In genomic region chr10:44339218-44339617, GRCh38 we compare ENCODE assay signal across 1 cellular context.
TF ChIP-seq lines count a peak whose summit lies in the region.

No MANE protein-coding gene starts in this region.

TF ChIP-seq in HEK293, 187 proteins besides CTCF, POLR2A, EP300 and RAD21 (continued from another document):
- no peak for TF ChIP-seq ZBTB49 (tag by site-specific recombination; IDR thresholded peaks at IDR 0.05; ENCODE audit: low read depth)
- no peak for TF ChIP-seq ZNF48 (tag by site-specific recombination; IDR thresholded peaks at IDR 0.05)
- no peak for TF ChIP-seq ZNF704 (tag by site-specific recombination; IDR thresholded peaks at IDR 0.05)
- TF ChIP-seq ZNF623 (tag by site-specific recombination; IDR thresholded peaks at IDR 0.05) = no peak
- TF ChIP-seq ELK4 (IDR thresholded peaks at IDR 0.05; ENCODE audit: borderline replicate concordance, low read depth, low read length) = no peak
